ENCODE assay signal across 31 cellular contexts in the genomic region with DNA sequence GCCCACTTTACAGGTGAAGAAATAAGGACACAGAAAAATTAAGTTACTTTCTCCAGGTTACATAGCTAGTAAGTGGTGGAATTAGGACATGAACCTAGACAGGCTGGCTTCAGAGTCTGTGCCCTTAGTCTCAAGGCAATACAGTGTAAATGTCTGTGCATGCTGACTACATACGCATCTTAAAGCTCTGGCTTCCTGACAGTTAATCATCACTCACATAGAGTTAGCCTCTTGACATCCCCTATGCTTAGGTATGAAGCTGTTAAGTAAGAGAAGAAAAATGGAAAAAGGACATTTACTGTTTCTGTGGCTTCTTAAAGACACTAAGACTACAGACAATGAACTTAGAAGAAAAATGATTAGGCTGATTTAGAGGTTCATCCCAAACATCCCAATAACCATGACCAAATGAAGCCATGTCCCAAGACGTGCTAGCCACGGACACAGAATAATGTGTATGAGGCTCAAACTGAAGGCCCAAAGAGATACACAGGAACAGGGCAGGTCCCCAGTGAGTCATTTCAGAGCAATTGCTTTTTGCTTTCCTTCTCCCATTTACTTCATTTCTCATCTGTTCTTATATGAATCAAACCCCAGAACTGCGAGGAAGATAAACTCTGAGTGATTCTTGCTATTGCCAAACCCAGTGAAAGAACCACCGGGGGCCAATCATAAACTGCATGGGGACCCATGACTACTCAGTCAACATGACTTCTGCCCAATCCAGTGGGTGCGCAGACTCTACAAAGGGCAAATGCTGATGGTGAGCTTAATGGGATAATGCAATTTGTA.
DNase-seq lines count a peak whose midpoint lies in the region; ATAC-seq and TF ChIP-seq lines count a peak whose summit lies in the region.
"Had no signal": no experiment of that assay in that cellular context is flagged by ENCODE, and none has a peak within 500 bp of the region (broad histone marks: within the 10 kb centered on the region; RNA-seq: fewer than 3 reads in every experiment).

No MANE protein-coding gene starts in this region.

- no peaks in the 10 kb centered on the region for H3K9me3 ChIP-seq in Caco-2
- no peaks in the 10 kb centered on the region for H3K9me3 ChIP-seq in trophoblast cell (ENCODE audit: insufficient read depth, low read depth, low read length)
- H3K9me3 ChIP-seq in right cardiac atrium (ENCODE audit: control insufficient read depth, low read length), result no peaks in the 10 kb centered on the region
- H3K9me3 ChIP-seq in prostate gland, result no peaks in the 10 kb centered on the region
- H3K9me3 ChIP-seq: left lung, neutrophil, right lobe of liver, SJCRH30 had no signal

- H2AFZ ChIP-seq in trophoblast cell (ENCODE audit: insufficient read depth, low read length, poor library complexity), result peak overlapping the region; percentile 48

- no peaks in the 10 kb centered on the region for H3K36me3 Mint-ChIP-seq in Caco-2 (ENCODE audit: insufficient read depth, unreplicated experiment)
- H3K36me3 Mint-ChIP-seq: activated naive CD4-positive, alpha-beta T cell treated with anti-CD3 and anti-CD28 coated beads, Interleukin-2, amount 10 ng/mL, durations not matched to agents 7 days and 5 days; T-cell had no signal

- intact Hi-C loops in Caco-2 (cut with micrococcal nuclease; ENCODE audit: unreplicated experiment), result no loop called here
- intact Hi-C loops in dorsolateral prefrontal cortex (cut with DNase I), result loop anchor here in 1 of 2 donors (10.0 kb wide), 3 partner anchors 51 to 101 kb away; partner anchors contain the start of genes IFNK and MOB3B
- intact Hi-C loops in right cardiac atrium (cut with DNase I), result no loop called here
- intact Hi-C loops in prostate gland (cut with DNase I), result no loop called here

- H3K27me3 Mint-ChIP-seq in Caco-2 (ENCODE audit: insufficient read depth, unreplicated experiment), result no peaks in the 10 kb centered on the region

- H3K27ac ChIP-seq in dorsolateral prefrontal cortex (peak overlapping the region in 45 of 59 donors; percentile 1 to 100 (median 54)), trophoblast cell (ENCODE audit: low read depth, low read length) (peak overlapping the region; percentile 21), right cardiac atrium (ENCODE audit: low read length) (no peak overlapping the region), prostate gland (no peak overlapping the region)
- H3K27ac ChIP-seq: C4-2B, left lung, neutrophil, right lobe of liver, SJCRH30 had no signal

- no peak overlapping the region for H3K4me3 ChIP-seq in Caco-2 (ENCODE audit: low read depth, low read length)
- H3K4me3 ChIP-seq in dorsolateral prefrontal cortex, result no peak overlapping the region
- no peak overlapping the region for H3K4me3 ChIP-seq in trophoblast cell (ENCODE audit: low read depth, low read length)
- no peak overlapping the region for H3K4me3 ChIP-seq in right cardiac atrium (ENCODE audit: low read length)
- no peak overlapping the region for H3K4me3 ChIP-seq in prostate gland
- H3K4me3 ChIP-seq: left lung, right lobe of liver, SJCRH30 had no signal

- peak overlapping the region; percentile 54 for H2BK5ac ChIP-seq in trophoblast cell (ENCODE audit: low read depth, low read length, poor library complexity)

- H4K91ac ChIP-seq in trophoblast cell (ENCODE audit: low read depth, low read length), result peak overlapping the region; percentile 72

- H3K18ac ChIP-seq in trophoblast cell (ENCODE audit: low read length), result peak overlapping the region; percentile 85

- H4K8ac ChIP-seq in trophoblast cell (ENCODE audit: low read depth, low read length), result no peak overlapping the region

- BruUV-seq in Caco-2 (replicated peaks; lab: Mats Ljungman, UMichigan), result no TSS peak

- no peak for ATAC-seq in right cardiac atrium
- ATAC-seq: HepG2, left lung, Panc1, right lobe of liver, T-cell had no signal

- H3K4me1 ChIP-seq in Caco-2, result peaks cover 51% of the 10 kb centered on the region
- peaks cover 22 to 40% of the 10 kb centered on the region in 2 experiments for H3K4me1 ChIP-seq in trophoblast cell (ENCODE audit: control insufficient read depth in 1 of 2, insufficient read depth in 2 of 2, low read length in 2 of 2)
- H3K4me1 ChIP-seq in right cardiac atrium (ENCODE audit: control insufficient read depth, insufficient read depth, low read length), result no peaks in the 10 kb centered on the region
- H3K4me1 ChIP-seq in prostate gland (replicated peaks), result no peaks in the 10 kb centered on the region
- H3K4me1 ChIP-seq: left lung, right lobe of liver, SJCRH30 had no signal

- H3K4me3 Mint-ChIP-seq in Caco-2 (ENCODE audit: unreplicated experiment), result no peak overlapping the region
- H3K4me3 Mint-ChIP-seq: activated naive CD4-positive, alpha-beta T cell treated with anti-CD3 and anti-CD28 coated beads, Interleukin-2, amount 10 ng/mL, durations not matched to agents 7 days and 5 days; activated T-helper 1 cell treated with anti-CD3 and anti-CD28 coated beads, Interleukin-12 subunit alpha, Interleukin-12 subunit beta, Interleukin-2, Interleukin-4 antibody, amounts not matched to agents 30 ng/mL and 10 ng/mL and 1 ng/mL, durations not matched to agents 14 hours and 24 hours and 36 hours; T-cell had no signal

- peak overlapping the region; percentile 82 for H2AK5ac ChIP-seq in trophoblast cell (ENCODE audit: low read length)

- no peak overlapping the region for H3K9ac ChIP-seq in trophoblast cell (ENCODE audit: low read length)

- no peak for TF ChIP-seq POLR2A in prostate gland (IDR thresholded peaks at IDR 0.05)

- TF ChIP-seq CTCF in Caco-2 (IDR thresholded peaks at IDR 0.05; ENCODE audit: insufficient read depth in 1 of 2, low read depth in 1 of 2, low read length in 1 of 2, severe bottlenecking in 1 of 2, unreplicated experiment in 1 of 2) (no peak), dorsolateral prefrontal cortex (IDR thresholded peaks at IDR 0.05 in 54 of 56, conservative IDR thresholded peaks at IDR 0.05 in 2 of 56; ENCODE audit: low read depth in 1 of 56, partially characterized antibody in 56 of 56) (no peak), prostate gland (IDR thresholded peaks at IDR 0.05) (no peak)

- H3K79me2 ChIP-seq in trophoblast cell (ENCODE audit: control insufficient read depth, insufficient read depth, low read length, poor library complexity), result peaks cover 11% of the 10 kb centered on the region

- H2BK12ac ChIP-seq in trophoblast cell (ENCODE audit: low read length), result peak overlapping the region; percentile 89

- CTCF ChIA-PET in Caco-2 (lab: Charles Lee), result no interaction called here

- H3K23ac ChIP-seq in trophoblast cell (ENCODE audit: low read length), result no peak overlapping the region

- no peak overlapping the region for H4K12ac ChIP-seq in trophoblast cell (ENCODE audit: low read depth, low read length)

- H3K79me1 ChIP-seq in trophoblast cell (ENCODE audit: low read length), result peaks cover 38% of the 10 kb centered on the region

- H3K9me3 Mint-ChIP-seq in Caco-2 (ENCODE audit: unreplicated experiment), result peaks cover 5% of the 10 kb centered on the region
- H3K9me3 Mint-ChIP-seq: activated naive CD4-positive, alpha-beta T cell treated with anti-CD3 and anti-CD28 coated beads, Interleukin-2, amount 10 ng/mL, durations not matched to agents 7 days and 5 days; activated T-helper 1 cell treated with anti-CD3 and anti-CD28 coated beads, Interleukin-12 subunit alpha, Interleukin-12 subunit beta, Interleukin-2, Interleukin-4 antibody, amounts not matched to agents 30 ng/mL and 10 ng/mL and 1 ng/mL, durations not matched to agents 14 hours and 24 hours and 36 hours; T-cell had no signal

- peak overlapping the region; percentile 35 for H3K27ac Mint-ChIP-seq in Caco-2 (ENCODE audit: unreplicated experiment)
- H3K27ac Mint-ChIP-seq: activated naive CD4-positive, alpha-beta T cell treated with anti-CD3 and anti-CD28 coated beads, Interleukin-2, amount 10 ng/mL, durations not matched to agents 7 days and 5 days; activated T-helper 1 cell treated with anti-CD3 and anti-CD28 coated beads, Interleukin-12 subunit alpha, Interleukin-12 subunit beta, Interleukin-2, Interleukin-4 antibody, amounts not matched to agents 30 ng/mL and 10 ng/mL and 1 ng/mL, durations not matched to agents 14 hours and 24 hours and 36 hours; T-cell had no signal

- WGBS in trophoblast cell (ENCODE audit: extremely low coverage, insufficient coverage, insufficient read length), result no CpG with 5 or more reads among the region's 6 CpGs
- 94% methylated on average over 6 of the region's 6 CpGs for WGBS in right cardiac atrium
- 98% methylated on average over 6 of the region's 6 CpGs for WGBS in prostate gland

- H2BK120ac ChIP-seq in trophoblast cell (ENCODE audit: insufficient read depth, low read length, poor library complexity), result peak overlapping the region; percentile 37

- peak overlapping the region; percentile 90 for H3K4ac ChIP-seq in trophoblast cell (ENCODE audit: low read depth, low read length)

- POLR2A ChIA-PET in Caco-2 (lab: Charles Lee), result no interaction called here

- no peak overlapping the region for H3K4me2 ChIP-seq in trophoblast cell (ENCODE audit: low read length)

- DNase-seq in Caco-2 (no peak), HT1080 (ENCODE audit: low read depth) (peak; percentile 52), dorsolateral prefrontal cortex (no peak), trophoblast cell (peak; percentile 30 to 31), right cardiac atrium (no peak), prostate gland (ENCODE audit: low spot score) (no peak), SHP77 (lab: John Stamatoyannopoulos, UW) (no peak), NCI-H128 (lab: John Stamatoyannopoulos, UW; ENCODE audit: unreplicated experiment) (no peak)
- DNase-seq: activated CD4-positive, alpha-beta T cell treated with anti-CD3 and anti-CD28 coated beads, Interleukin-2, amount 50 U/mL, for 1 hour; activated naive CD4-positive, alpha-beta T cell treated with anti-CD3 and anti-CD28 coated beads, Interleukin-2, amount 10 ng/mL, durations not matched to agents 7 days and 5 days; amygdala; effector CD4-positive, alpha-beta T cell; glutamatergic neuron; Kasumi-1; left lung; mesendoderm; MV-4-11; NCI-H2107; NCI-H345; NCI-H69; posterior cingulate gyrus; right lobe of liver; SJCRH30; stimulated activated CD4-positive, alpha-beta T cell treated with anti-CD3 and anti-CD28 coated beads, Interleukin-12 subunit alpha, Interleukin-12 subunit beta, amount 100 ng/mL, for 4 hours; stimulated activated CD4-positive, alpha-beta T cell treated with anti-CD3 and anti-CD28 coated beads, Interleukin-4, amount 100 ng/mL, for 1 hour; T-cell had no signal

- H3K27me3 ChIP-seq in Caco-2 (replicated peaks; ENCODE audit: control insufficient read depth, insufficient read depth, low read length) (no peaks in the 10 kb centered on the region), dorsolateral prefrontal cortex (no peaks in the 10 kb centered on the region), trophoblast cell (ENCODE audit: insufficient read depth, low read length) (no peaks in the 10 kb centered on the region), right cardiac atrium (ENCODE audit: control insufficient read depth, insufficient read depth) (no peaks in the 10 kb centered on the region), prostate gland (replicated peaks; ENCODE audit: insufficient read depth) (no peaks in the 10 kb centered on the region)
- H3K27me3 ChIP-seq: left lung, neutrophil, right lobe of liver, SJCRH30 had no signal

- H3K4me1 Mint-ChIP-seq in Caco-2 (ENCODE audit: low read depth, unreplicated experiment), result peaks cover 37% of the 10 kb centered on the region
- H3K4me1 Mint-ChIP-seq: activated naive CD4-positive, alpha-beta T cell treated with anti-CD3 and anti-CD28 coated beads, Interleukin-2, amount 10 ng/mL, durations not matched to agents 7 days and 5 days; T-cell had no signal

- H3K14ac ChIP-seq in trophoblast cell (ENCODE audit: low read length), result no peak overlapping the region

- no peaks in the 10 kb centered on the region for H3K36me3 ChIP-seq in Caco-2 (ENCODE audit: control insufficient read depth, insufficient read depth, low read length)
- H3K36me3 ChIP-seq in trophoblast cell (ENCODE audit: control insufficient read depth in 1 of 2, insufficient read depth in 2 of 2, low read length in 2 of 2), result no peaks in the 10 kb centered on the region
- no peaks in the 10 kb centered on the region for H3K36me3 ChIP-seq in prostate gland
- H3K36me3 ChIP-seq: left lung, neutrophil, right lobe of liver, SJCRH30 had no signal

Comparison
In these comparisons a context has a peak if more than half of its experiments do, and no peak if none do; other contexts are left out.
1. DNase-seq: peak in HT1080 (single experiment) and trophoblast cell (2 of 2); none in Caco-2 (0 of 2), dorsolateral prefrontal cortex (0 of 10), right cardiac atrium (0 of 3), prostate gland (single experiment), SHP77 (0 of 2) and NCI-H128 (single experiment).
2. H3K27ac ChIP-seq: peak in dorsolateral prefrontal cortex (45 of 59) and trophoblast cell (single experiment); none in right cardiac atrium (single experiment) and prostate gland (0 of 2).